15 cellular contexts compared by ENCODE assay signal in the genomic region with DNA sequence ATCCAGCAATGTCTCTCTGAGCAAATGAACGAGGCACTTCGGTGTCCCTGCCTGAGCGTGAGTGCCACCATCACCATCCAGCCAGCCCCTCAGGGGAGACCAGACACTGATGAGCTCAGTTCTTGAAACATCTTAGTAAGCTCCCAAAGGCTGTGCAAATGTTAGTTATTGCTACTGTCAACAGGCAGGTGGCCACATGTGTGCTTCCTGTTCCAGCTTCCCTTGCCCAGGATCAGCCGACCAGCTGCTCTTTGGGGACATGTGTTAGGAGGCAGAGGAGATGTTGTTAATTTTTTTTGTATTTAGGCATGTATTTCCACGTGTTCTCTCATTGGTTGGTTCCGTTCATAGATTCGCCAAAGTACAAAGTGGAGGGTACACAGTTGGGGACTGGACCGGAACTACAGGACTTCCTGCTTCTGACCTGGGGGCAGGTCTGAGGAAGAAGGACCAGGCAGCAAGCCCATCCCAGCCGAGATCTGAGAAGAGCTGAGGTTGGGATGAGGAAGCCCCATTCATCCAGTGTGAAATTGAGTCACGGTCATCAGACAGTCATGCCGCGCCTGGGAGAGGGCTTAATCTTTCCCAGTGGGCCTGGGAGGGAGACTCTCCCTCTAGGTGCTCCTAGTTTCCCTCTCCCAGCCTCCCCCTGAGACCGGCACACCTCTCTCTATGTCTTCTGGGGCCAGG. TPM values are rescaled to one million over a fixed set of nuclear protein-coding genes. Genes with fewer than 3 reads are reported as not detected.
DNase-seq lines count a peak whose midpoint lies in the region; ATAC-seq, FAIRE-seq and TF ChIP-seq lines count a peak whose summit lies in the region.
"Had no signal": no experiment of that assay in that cellular context is flagged by ENCODE, and none has a peak within 500 bp of the region (broad histone marks: within the 10 kb centered on the region; RNA-seq: fewer than 3 reads in every experiment).

No MANE protein-coding gene starts in this region.

- H3K36me3 Mint-ChIP-seq in type B pancreatic cell (no peaks in the 10 kb centered on the region), GM23338 (ENCODE audit: low read depth) (no peaks in the 10 kb centered on the region)

- H3K9me3 Mint-ChIP-seq in type B pancreatic cell: no peaks in the 10 kb centered on the region
- H3K9me3 Mint-ChIP-seq in GM23338: no peaks in the 10 kb centered on the region
- H3K9me3 Mint-ChIP-seq: nephron progenitor cell had no signal

- H3K4me1 Mint-ChIP-seq in type B pancreatic cell (ENCODE audit: unreplicated experiment) (peaks cover 22% of the 10 kb centered on the region), GM23338 (peaks cover 13% of the 10 kb centered on the region; the same call in 2 of the 3 replicates)

- H3K4me3 Mint-ChIP-seq in type B pancreatic cell: peak overlapping the region; percentile 20
- H3K4me3 Mint-ChIP-seq in GM23338: no peak overlapping the region
- H3K4me3 Mint-ChIP-seq: nephron progenitor cell had no signal

- H3K27me3 ChIP-seq in HepG2 (ENCODE audit: control insufficient read depth in 1 of 2, insufficient read depth in 2 of 2, low read length in 2 of 2) (peaks cover 0 to 8% of the 10 kb centered on the region in 2 experiments; a peak in 3 of 5 replicates), right lobe of liver (no peaks in the 10 kb centered on the region), bronchial epithelial cell (ENCODE audit: control insufficient read depth, insufficient read depth, low read length) (peaks cover 3% of the 10 kb centered on the region), GM23338 (ENCODE audit: insufficient read depth) (peaks cover 21% of the 10 kb centered on the region)
- H3K27me3 ChIP-seq: gastroesophageal sphincter had no signal

- no peak for TF ChIP-seq EP300 in HepG2 (IDR thresholded peaks at IDR 0.05; ENCODE audit: low read depth in 2 of 2, low read length in 2 of 2)
- no peak for TF ChIP-seq EP300 in HepG2 (CRISPR knock-in tag; IDR thresholded peaks at IDR 0.05; ENCODE audit: borderline replicate concordance)

- H3F3A ChIP-seq in GM23338 (replicated peaks; ENCODE audit: low read depth): no peaks in the 10 kb centered on the region; the same call in 1 of the 2 replicates

- BruUV-seq in HepG2 (replicated peaks; lab: Mats Ljungman, UMichigan): no TSS peak

- H3K9me2 ChIP-seq in GM23338 (ENCODE audit: insufficient read depth): no peaks in the 10 kb centered on the region

- H3K27me3 Mint-ChIP-seq in type B pancreatic cell (peaks cover 25% of the 10 kb centered on the region), GM23338 (ENCODE audit: insufficient read depth, low read depth, poor library complexity) (peaks cover 37% of the 10 kb centered on the region)

- CTCF ChIA-PET in HepG2 (lab: Yijun Ruan, JAX; ENCODE audit: low intra/inter-chr PET ratio, low total read pairs): no interaction called here

- H3K4me3 ChIP-seq in HepG2 (replicated peaks in 1 of 3; ENCODE audit: insufficient read depth in 1 of 3, low read depth in 2 of 3, low read length in 3 of 3) (no peak overlapping the region), right lobe of liver (no peak overlapping the region), bronchial epithelial cell (ENCODE audit: low read depth, low read length) (no peak overlapping the region), GM23338 (no peak overlapping the region)
- H3K4me3 ChIP-seq: gastroesophageal sphincter, lower lobe of right lung had no signal

- TF ChIP-seq CTCF in HepG2 (CRISPR knock-in tag; IDR thresholded peaks at IDR 0.05): peak; percentile 14; the same call in 1 of the 2 replicates
- TF ChIP-seq CTCF in right lobe of liver (IDR thresholded peaks at IDR 0.05): no peak
- no peak for TF ChIP-seq CTCF in bronchial epithelial cell (IDR thresholded peaks at IDR 0.05; ENCODE audit: insufficient read depth, low read length, severe bottlenecking)
- TF ChIP-seq CTCF in type B pancreatic cell (conservative IDR thresholded peaks at IDR 0.05): no peak
- no peak for TF ChIP-seq CTCF in GM23338 (conservative IDR thresholded peaks at IDR 0.05; ENCODE audit: low read depth in 2 of 2)

- H2AFZ ChIP-seq in HepG2 (ENCODE audit: low read length) (no peak overlapping the region), GM23338 (no peak overlapping the region)

- H3K27ac Mint-ChIP-seq in type B pancreatic cell (no peak overlapping the region), GM23338 (no peak overlapping the region)
- H3K27ac Mint-ChIP-seq: nephron progenitor cell had no signal

- DNase-seq in HepG2 (ENCODE audit: low spot score) (no peak), right lobe of liver (no peak), NCI-H2196 treated with DMSO at 0.1 percent for 48 hours (lab: John Stamatoyannopoulos, UW; ENCODE audit: unreplicated experiment) (peak; percentile 33), bronchial epithelial cell (ENCODE audit: low read depth) (no peak), type B pancreatic cell (ENCODE audit: extremely low spot score, unreplicated experiment) (no peak), HuH-7 (ENCODE audit: low spot score) (no peak), GM23338 (ENCODE audit: low spot score) (no peak)
- DNase-seq: amniotic stem cell, cerebellar nuclear complex, KG1, lower lobe of right lung, NCI-H187, nephron progenitor cell had no signal

- no peak for TF ChIP-seq RAD21 in HepG2 (CRISPR knock-in tag; IDR thresholded peaks at IDR 0.05)

- WGBS in HepG2 (ENCODE audit: low lambda C conversion rate): 68% methylated on average over 12 of the region's 13 CpGs
- 50% methylated on average over 5 of the region's 13 CpGs for WGBS in right lobe of liver (ENCODE audit: insufficient coverage, low coverage, low lambda C conversion rate, missing lambda C conversion rate)

- no peak overlapping the region for H3K9ac ChIP-seq in HepG2 (ENCODE audit: insufficient read depth, low read depth, low read length)

- no peak for TF ChIP-seq POLR2A in HepG2 (IDR thresholded peaks at IDR 0.05; ENCODE audit: insufficient read depth in 1 of 2, low read depth in 2 of 2, low read length in 2 of 2)
- no peak for TF ChIP-seq POLR2A in right lobe of liver (IDR thresholded peaks at IDR 0.05)

- in situ Hi-C loops in HepG2 (cut with HindIII; ENCODE audit: extremely low pct_ligation_motif_present, low pct_unique_long_range_greater_than_20kb): no loop called here

- H3K79me2 ChIP-seq in HepG2 (ENCODE audit: insufficient read depth, low read length) (no peaks in the 10 kb centered on the region), GM23338 (replicated peaks; ENCODE audit: insufficient read depth) (no peaks in the 10 kb centered on the region)

- intact Hi-C loops in HepG2 (cut with micrococcal nuclease; ENCODE audit: unreplicated experiment): no loop called here
- intact Hi-C loops in right lobe of liver (cut with DNase I): no loop called here

- POLR2A ChIA-PET in HepG2 (lab: Yijun Ruan, JAX): no interaction called here

- H3K36me3 ChIP-seq in HepG2 (replicated peaks in 1 of 2; ENCODE audit: control insufficient read depth in 1 of 2, insufficient read depth in 2 of 2, low read length in 2 of 2): no peaks in the 10 kb centered on the region
- no peaks in the 10 kb centered on the region for H3K36me3 ChIP-seq in right lobe of liver
- H3K36me3 ChIP-seq in bronchial epithelial cell (ENCODE audit: control insufficient read depth, insufficient read depth, low read length): no peaks in the 10 kb centered on the region
- no peaks in the 10 kb centered on the region for H3K36me3 ChIP-seq in GM23338 (ENCODE audit: insufficient read depth)
- H3K36me3 ChIP-seq: lower lobe of right lung had no signal

- H3K4me1 ChIP-seq in HepG2 (ENCODE audit: insufficient read depth, low read length) (peaks cover 30% of the 10 kb centered on the region), right lobe of liver (peaks cover 0 to 12% (median 2%) of the 10 kb centered on the region in 4 donors), GM23338 (ENCODE audit: insufficient read depth) (no peaks in the 10 kb centered on the region; the same call in 1 of the 2 replicates)

- H3K4me2 ChIP-seq in HepG2 (ENCODE audit: low read depth, low read length) (no peak overlapping the region), GM23338 (no peak overlapping the region)

- H3K9me3 ChIP-seq in HepG2 (ENCODE audit: low read length) (no peaks in the 10 kb centered on the region), right lobe of liver (no peaks in the 10 kb centered on the region)
- H3K9me3 ChIP-seq: gastroesophageal sphincter, lower lobe of right lung had no signal

- H3K27ac ChIP-seq in HepG2 (ENCODE audit: extremely low read length, insufficient read depth, low read length): no peak overlapping the region
- H3K27ac ChIP-seq in right lobe of liver: no peak overlapping the region
- no peak overlapping the region for H3K27ac ChIP-seq in GM23338 (ENCODE audit: low read depth)
- H3K27ac ChIP-seq: gastroesophageal sphincter, lower lobe of right lung had no signal

- H4K20me1 ChIP-seq in HepG2 (ENCODE audit: insufficient read depth, low read length) (no peaks in the 10 kb centered on the region; the same call in 1 of the 2 replicates), GM23338 (replicated peaks; ENCODE audit: insufficient read depth) (no peaks in the 10 kb centered on the region)

- FAIRE-seq in HepG2 (lab: Jason Lieb, UNC) (no peak), bronchial epithelial cell (lab: Jason Lieb, UNC) (peak; percentile 13)

- ATAC-seq in HepG2 (no peak), right lobe of liver (no peak), GM19324 (IDR thresholded peaks at IDR 0.05; ENCODE audit: low FRiP score, unreplicated experiment) (no peak), GM23338 (no peak)
- ATAC-seq: gastroesophageal sphincter, lower lobe of right lung had no signal

RNA-seq across cellular contexts. Expression of gene TTYH2, which starts 3.8 kb away (rescaled TPM):
- total RNA-seq in HepG2 (2016; rRNA removed; fragmentation: Illumina TruSeq; extraction: Trizol) (0.32 and 0.77 TPM in 2 replicates), right lobe of liver (1 to 10 TPM in 3 of 6 experiments, under 1 TPM in 3; 0.60 to 1.8 (median 1.3) TPM), bronchial epithelial cell (1.3 and 2.4 TPM in 2 replicates), type B pancreatic cell (ENCODE audit: low replicate concordance) (2.2 and 12.4 TPM in 2 replicates)
- 0.09 and 0.20 TPM in 2 replicates for total RNA-seq in HepG2 (2016; cell fraction: cytosol; rRNA removed; fragmentation: Illumina TruSeq; extraction: Trizol; ENCODE audit: low read depth)
- 0.56 and 0.83 TPM in 2 replicates for total RNA-seq in HepG2 (2016; cell fraction: insoluble cytoplasmic fraction; rRNA removed; fragmentation: Illumina TruSeq; extraction: Trizol)
- total RNA-seq in HepG2 (2016; cell fraction: membrane; rRNA removed; fragmentation: Illumina TruSeq; extraction: Trizol): 0.56 and 0.76 TPM in 2 replicates
- 0.72 and 1.6 TPM in 2 replicates for total RNA-seq in HepG2 (2016; cell fraction: nucleus; rRNA removed; fragmentation: Illumina TruSeq; extraction: Trizol)
- polyA plus RNA-seq in HepG2 (2011; rRNA removed) (0.96 and 1.6 TPM in 2 replicates), GM23338 (2016; fragmentation: Nextera tagmentation; extraction: Ambion mirVana) (1.4 and 2.1 TPM in 2 replicates)
- polyA plus RNA-seq in HepG2 (2011; cell fraction: cytosol; rRNA removed): 0.88 and 1.1 TPM in 2 replicates
- polyA plus RNA-seq in HepG2 (2011; cell fraction: nucleus; rRNA removed): 1.7 and 2.0 TPM in 2 replicates
- 0.34 and 1.0 TPM in 2 replicates for polyA plus RNA-seq in HepG2 (2012)
- 0.05 and 0.17 TPM in 2 replicates for polyA plus RNA-seq in HepG2 (2016; cell fraction: cytosol; fragmentation: Illumina TruSeq; extraction: Trizol; ENCODE audit: low read depth)
- polyA plus RNA-seq in HepG2 (2016; cell fraction: insoluble cytoplasmic fraction; fragmentation: Illumina TruSeq; extraction: Trizol; ENCODE audit: low read depth): 0.27 and 0.61 TPM in 2 replicates
- 0.23 and 0.50 TPM in 2 replicates for polyA plus RNA-seq in HepG2 (2016; cell fraction: membrane; fragmentation: Illumina TruSeq; extraction: Trizol; ENCODE audit: low read depth)
- 1.9 and 2.0 TPM in 2 replicates for polyA plus RNA-seq in HepG2 (2016; cell fraction: nucleus; fragmentation: Illumina TruSeq; extraction: Trizol; ENCODE audit: insufficient read depth, low read depth)
- polyA minus RNA-seq in HepG2 (2011; rRNA and poly(A)+ RNA removed; ENCODE audit: low replicate concordance): 3.4 and 3.8 TPM in 2 replicates
- 0.18 and 0.89 TPM in 2 replicates for polyA minus RNA-seq in HepG2 (2011; cell fraction: cytosol; rRNA and poly(A)+ RNA removed)
- 0.52 and 1.1 TPM in 2 replicates for polyA minus RNA-seq in HepG2 (2011; cell fraction: nucleus; rRNA and poly(A)+ RNA removed)
- total RNA-seq in GM23338 (2014; rRNA removed; shearing (Covaris generic)): 3.9 and 5.2 TPM in 2 replicates

RNA-seq across cellular contexts. Expression of gene RPL38, which starts 13.7 kb away (rescaled TPM):
- total RNA-seq in HepG2 (2016; rRNA removed; fragmentation: Illumina TruSeq; extraction: Trizol): 2,370 and 2,621 TPM in 2 replicates
- total RNA-seq in HepG2 (2016; cell fraction: cytosol; rRNA removed; fragmentation: Illumina TruSeq; extraction: Trizol; ENCODE audit: low read depth): 2,846 and 3,171 TPM in 2 replicates
- total RNA-seq in HepG2 (2016; cell fraction: insoluble cytoplasmic fraction; rRNA removed; fragmentation: Illumina TruSeq; extraction: Trizol): 2,344 and 2,494 TPM in 2 replicates
- 4,564 and 4,636 TPM in 2 replicates for total RNA-seq in HepG2 (2016; cell fraction: membrane; rRNA removed; fragmentation: Illumina TruSeq; extraction: Trizol)
- total RNA-seq in HepG2 (2016; cell fraction: nucleus; rRNA removed; fragmentation: Illumina TruSeq; extraction: Trizol): 746 and 817 TPM in 2 replicates
- 2,077 and 2,372 TPM in 2 replicates for polyA plus RNA-seq in HepG2 (2011; rRNA removed)
- 407 and 1,119 TPM in 2 replicates for polyA plus RNA-seq in HepG2 (2011; cell fraction: cytosol; rRNA removed)
- polyA plus RNA-seq in HepG2 (2011; cell fraction: nucleus; rRNA removed): 463 and 488 TPM in 2 replicates
- polyA plus RNA-seq in HepG2 (2012): 4,774 and 5,492 TPM in 2 replicates
- polyA plus RNA-seq in HepG2 (2016; cell fraction: cytosol; fragmentation: Illumina TruSeq; extraction: Trizol; ENCODE audit: low read depth): 3,783 and 3,983 TPM in 2 replicates
- 2,521 and 2,667 TPM in 2 replicates for polyA plus RNA-seq in HepG2 (2016; cell fraction: insoluble cytoplasmic fraction; fragmentation: Illumina TruSeq; extraction: Trizol; ENCODE audit: low read depth)
- 4,834 and 4,888 TPM in 2 replicates for polyA plus RNA-seq in HepG2 (2016; cell fraction: membrane; fragmentation: Illumina TruSeq; extraction: Trizol; ENCODE audit: low read depth)
- polyA plus RNA-seq in HepG2 (2016; cell fraction: nucleus; fragmentation: Illumina TruSeq; extraction: Trizol; ENCODE audit: insufficient read depth, low read depth): 1,405 and 1,472 TPM in 2 replicates
- polyA minus RNA-seq in HepG2 (2011; rRNA and poly(A)+ RNA removed; ENCODE audit: low replicate concordance): 264 and 339 TPM in 2 replicates
- 484 and 523 TPM in 2 replicates for polyA minus RNA-seq in HepG2 (2011; cell fraction: cytosol; rRNA and poly(A)+ RNA removed)
- polyA minus RNA-seq in HepG2 (2011; cell fraction: nucleus; rRNA and poly(A)+ RNA removed): 268 and 368 TPM in 2 replicates
- 100 to 1,000 TPM; 161 to 313 (median 282) TPM for total RNA-seq in right lobe of liver
- total RNA-seq in bronchial epithelial cell: 436 and 2,898 TPM in 2 replicates
- total RNA-seq in type B pancreatic cell (ENCODE audit: low replicate concordance): 1,028 and 1,111 TPM in 2 replicates
- total RNA-seq in GM23338 (2014; rRNA removed; shearing (Covaris generic)): 231 and 286 TPM in 2 replicates
- polyA plus RNA-seq in GM23338 (2016; fragmentation: Nextera tagmentation; extraction: Ambion mirVana): 5,312 and 5,616 TPM in 2 replicates

RNA-seq across cellular contexts. Expression of gene DNAI2, which starts 56.9 kb away (rescaled TPM):
- total RNA-seq in HepG2 (2016; rRNA removed; fragmentation: Illumina TruSeq; extraction: Trizol) (not detected in 2 replicates), right lobe of liver (not detected), bronchial epithelial cell (not detected in 2 replicates), type B pancreatic cell (ENCODE audit: low replicate concordance) (0.21 and 0.87 TPM in 2 replicates)
- total RNA-seq in HepG2 (2016; cell fraction: cytosol; rRNA removed; fragmentation: Illumina TruSeq; extraction: Trizol; ENCODE audit: low read depth): not detected in 2 replicates
- not detected in 2 replicates for total RNA-seq in HepG2 (2016; cell fraction: insoluble cytoplasmic fraction; rRNA removed; fragmentation: Illumina TruSeq; extraction: Trizol)
- not detected in 2 replicates for total RNA-seq in HepG2 (2016; cell fraction: membrane; rRNA removed; fragmentation: Illumina TruSeq; extraction: Trizol)
- total RNA-seq in HepG2 (2016; cell fraction: nucleus; rRNA removed; fragmentation: Illumina TruSeq; extraction: Trizol): not detected in 2 replicates
- polyA plus RNA-seq in HepG2 (2011; rRNA removed) (not detected in 2 replicates), GM23338 (2016; fragmentation: Nextera tagmentation; extraction: Ambion mirVana) (0.21 TPM in 1 of 2 replicates, not detected in the other)
- not detected in 2 replicates for polyA plus RNA-seq in HepG2 (2011; cell fraction: cytosol; rRNA removed)
- not detected in 2 replicates for polyA plus RNA-seq in HepG2 (2011; cell fraction: nucleus; rRNA removed)
- not detected in 2 replicates for polyA plus RNA-seq in HepG2 (2012)
- polyA plus RNA-seq in HepG2 (2016; cell fraction: cytosol; fragmentation: Illumina TruSeq; extraction: Trizol; ENCODE audit: low read depth): not detected in 2 replicates
- polyA plus RNA-seq in HepG2 (2016; cell fraction: insoluble cytoplasmic fraction; fragmentation: Illumina TruSeq; extraction: Trizol; ENCODE audit: low read depth): not detected in 2 replicates
- polyA plus RNA-seq in HepG2 (2016; cell fraction: membrane; fragmentation: Illumina TruSeq; extraction: Trizol; ENCODE audit: low read depth): not detected in 2 replicates
- not detected in 2 replicates for polyA plus RNA-seq in HepG2 (2016; cell fraction: nucleus; fragmentation: Illumina TruSeq; extraction: Trizol; ENCODE audit: insufficient read depth, low read depth)
- polyA minus RNA-seq in HepG2 (2011; rRNA and poly(A)+ RNA removed; ENCODE audit: low replicate concordance): not detected in 2 replicates
- not detected in 2 replicates for polyA minus RNA-seq in HepG2 (2011; cell fraction: cytosol; rRNA and poly(A)+ RNA removed)
- polyA minus RNA-seq in HepG2 (2011; cell fraction: nucleus; rRNA and poly(A)+ RNA removed): not detected in 2 replicates
- not detected in 2 replicates for total RNA-seq in GM23338 (2014; rRNA removed; shearing (Covaris generic))
- total RNA-seq: gastroesophageal sphincter had no signal
